ENCODE assay signal across 1 cellular context in the genomic region with DNA sequence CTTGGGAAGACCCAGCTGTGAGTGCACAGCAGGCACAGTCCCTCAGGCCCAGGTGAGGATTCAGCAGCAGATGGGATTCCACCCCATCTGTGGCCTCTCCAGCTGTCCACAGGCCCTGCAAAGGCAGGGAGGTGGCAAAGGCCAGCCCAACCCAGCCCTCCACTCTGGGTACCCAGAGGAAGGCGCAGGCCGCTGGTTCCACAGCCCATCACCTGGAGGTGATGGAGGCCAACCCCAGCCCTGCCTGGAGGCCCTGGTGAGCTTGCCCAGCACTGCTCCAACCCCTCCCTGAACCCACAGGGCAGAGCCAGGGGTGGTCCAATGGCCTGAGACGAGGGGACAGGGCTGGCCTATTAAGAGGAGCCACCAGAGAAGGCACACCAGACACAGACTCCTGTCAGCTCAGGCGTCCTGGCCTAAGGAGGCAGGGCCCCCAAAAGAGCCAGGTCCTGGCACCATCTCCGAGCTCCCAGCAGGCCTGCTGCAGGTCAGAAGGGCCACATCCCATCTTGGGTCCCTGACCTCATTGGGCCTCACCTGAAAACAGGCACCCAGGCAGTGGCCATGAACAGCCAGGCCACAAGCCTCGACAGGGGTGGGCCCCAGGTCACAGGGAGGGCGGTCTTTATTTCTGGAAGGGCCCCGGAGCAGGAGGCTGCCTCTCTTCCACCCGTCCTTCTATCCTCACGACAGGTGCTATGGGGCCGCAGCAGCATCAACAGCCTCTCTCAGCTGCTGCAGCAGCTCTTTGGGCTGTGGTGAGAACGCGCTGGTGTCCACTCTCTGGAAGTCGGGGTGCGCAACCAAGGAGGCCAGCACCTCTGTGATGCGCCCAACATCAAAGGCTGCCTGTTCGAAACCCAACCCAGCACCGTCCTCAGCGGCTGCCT.
TF ChIP-seq lines count a peak whose summit lies in the region.

No MANE protein-coding gene starts in this region.

TF ChIP-seq in liver, 16 proteins besides CTCF, POLR2A, EP300 and RAD21 (continued from another document):
- TF ChIP-seq, protein P1, sequence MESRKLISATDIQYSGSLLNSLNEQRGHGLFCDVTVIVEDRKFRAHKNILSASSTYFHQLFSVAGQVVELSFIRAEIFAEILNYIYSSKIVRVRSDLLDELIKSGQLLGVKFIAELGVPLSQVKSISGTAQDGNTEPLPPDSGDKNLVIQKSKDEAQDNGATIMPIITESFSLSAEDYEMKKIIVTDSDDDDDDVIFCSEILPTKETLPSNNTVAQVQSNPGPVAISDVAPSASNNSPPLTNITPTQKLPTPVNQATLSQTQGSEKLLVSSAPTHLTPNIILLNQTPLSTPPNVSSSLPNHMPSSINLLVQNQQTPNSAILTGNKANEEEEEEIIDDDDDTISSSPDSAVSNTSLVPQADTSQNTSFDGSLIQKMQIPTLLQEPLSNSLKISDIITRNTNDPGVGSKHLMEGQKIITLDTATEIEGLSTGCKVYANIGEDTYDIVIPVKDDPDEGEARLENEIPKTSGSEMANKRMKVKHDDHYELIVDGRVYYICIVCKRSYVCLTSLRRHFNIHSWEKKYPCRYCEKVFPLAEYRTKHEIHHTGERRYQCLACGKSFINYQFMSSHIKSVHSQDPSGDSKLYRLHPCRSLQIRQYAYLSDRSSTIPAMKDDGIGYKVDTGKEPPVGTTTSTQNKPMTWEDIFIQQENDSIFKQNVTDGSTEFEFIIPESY (IDR thresholded peaks at IDR 0.05), result no peak
- TF ChIP-seq, protein P2, sequence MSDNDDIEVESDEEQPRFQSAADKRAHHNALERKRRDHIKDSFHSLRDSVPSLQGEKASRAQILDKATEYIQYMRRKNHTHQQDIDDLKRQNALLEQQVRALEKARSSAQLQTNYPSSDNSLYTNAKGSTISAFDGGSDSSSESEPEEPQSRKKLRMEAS (IDR thresholded peaks at IDR 0.05), result no peak
- TF ChIP-seq SP1 (IDR thresholded peaks at IDR 0.05), result no peak
- no peak for TF ChIP-seq FOXA2 (IDR thresholded peaks at IDR 0.05)
- TF ChIP-seq GABPA (IDR thresholded peaks at IDR 0.05 in 1 of 2, conservative IDR thresholded peaks at IDR 0.05 in 1 of 2), result no peak
- TF ChIP-seq NR2F2 (IDR thresholded peaks at IDR 0.05), result no peak
- TF ChIP-seq, protein P3, sequence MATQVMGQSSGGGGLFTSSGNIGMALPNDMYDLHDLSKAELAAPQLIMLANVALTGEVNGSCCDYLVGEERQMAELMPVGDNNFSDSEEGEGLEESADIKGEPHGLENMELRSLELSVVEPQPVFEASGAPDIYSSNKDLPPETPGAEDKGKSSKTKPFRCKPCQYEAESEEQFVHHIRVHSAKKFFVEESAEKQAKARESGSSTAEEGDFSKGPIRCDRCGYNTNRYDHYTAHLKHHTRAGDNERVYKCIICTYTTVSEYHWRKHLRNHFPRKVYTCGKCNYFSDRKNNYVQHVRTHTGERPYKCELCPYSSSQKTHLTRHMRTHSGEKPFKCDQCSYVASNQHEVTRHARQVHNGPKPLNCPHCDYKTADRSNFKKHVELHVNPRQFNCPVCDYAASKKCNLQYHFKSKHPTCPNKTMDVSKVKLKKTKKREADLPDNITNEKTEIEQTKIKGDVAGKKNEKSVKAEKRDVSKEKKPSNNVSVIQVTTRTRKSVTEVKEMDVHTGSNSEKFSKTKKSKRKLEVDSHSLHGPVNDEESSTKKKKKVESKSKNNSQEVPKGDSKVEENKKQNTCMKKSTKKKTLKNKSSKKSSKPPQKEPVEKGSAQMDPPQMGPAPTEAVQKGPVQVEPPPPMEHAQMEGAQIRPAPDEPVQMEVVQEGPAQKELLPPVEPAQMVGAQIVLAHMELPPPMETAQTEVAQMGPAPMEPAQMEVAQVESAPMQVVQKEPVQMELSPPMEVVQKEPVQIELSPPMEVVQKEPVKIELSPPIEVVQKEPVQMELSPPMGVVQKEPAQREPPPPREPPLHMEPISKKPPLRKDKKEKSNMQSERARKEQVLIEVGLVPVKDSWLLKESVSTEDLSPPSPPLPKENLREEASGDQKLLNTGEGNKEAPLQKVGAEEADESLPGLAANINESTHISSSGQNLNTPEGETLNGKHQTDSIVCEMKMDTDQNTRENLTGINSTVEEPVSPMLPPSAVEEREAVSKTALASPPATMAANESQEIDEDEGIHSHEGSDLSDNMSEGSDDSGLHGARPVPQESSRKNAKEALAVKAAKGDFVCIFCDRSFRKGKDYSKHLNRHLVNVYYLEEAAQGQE (IDR thresholded peaks at IDR 0.05), result no peak
- TF ChIP-seq, protein P4, sequence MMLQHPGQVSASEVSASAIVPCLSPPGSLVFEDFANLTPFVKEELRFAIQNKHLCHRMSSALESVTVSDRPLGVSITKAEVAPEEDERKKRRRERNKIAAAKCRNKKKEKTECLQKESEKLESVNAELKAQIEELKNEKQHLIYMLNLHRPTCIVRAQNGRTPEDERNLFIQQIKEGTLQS (IDR thresholded peaks at IDR 0.05), result no peak
- no peak for TF ChIP-seq TAF1 (conservative IDR thresholded peaks at IDR 0.05)
- no peak for TF ChIP-seq YY1 (IDR thresholded peaks at IDR 0.05)
